18 cellular contexts compared by ENCODE assay signal in genomic region chr4:182855312-182855711, GRCh38.
DNase-seq lines count a peak whose midpoint lies in the region; ATAC-seq, FAIRE-seq and TF ChIP-seq lines count a peak whose summit lies in the region.
"Had no signal": no experiment of that assay in that cellular context is flagged by ENCODE, and none has a peak within 500 bp of the region (broad histone marks: within the 10 kb centered on the region; RNA-seq: fewer than 3 reads in every experiment).

No MANE protein-coding gene starts in this region.

- H3K23ac ChIP-seq in neuronal stem cell (ENCODE audit: low read depth, low read length, poor library complexity): no peak overlapping the region

- H3K9me3 ChIP-seq in HepG2 (ENCODE audit: low read length): peaks cover 16% of the 10 kb centered on the region
- H3K9me3 ChIP-seq in right lobe of liver: no peaks in the 10 kb centered on the region
- H3K9me3 ChIP-seq in neuronal stem cell (replicated peaks in 1 of 2; ENCODE audit: control insufficient read depth in 2 of 2, insufficient read depth in 1 of 2, low read depth in 1 of 2, low read length in 2 of 2): peaks cover 0 to 9% of the 10 kb centered on the region in 2 donors

- no peak overlapping the region for H4K8ac ChIP-seq in neuronal stem cell (ENCODE audit: low read depth, low read length)

- H2BK5ac ChIP-seq in neuronal stem cell (ENCODE audit: low read length): peak overlapping the region; percentile 39

- no peak overlapping the region for H3K9ac ChIP-seq in HepG2 (ENCODE audit: insufficient read depth, low read depth, low read length)
- peak overlapping the region; percentile 30 for H3K9ac ChIP-seq in neuronal stem cell (ENCODE audit: low read depth, low read length, poor library complexity)

- no peak overlapping the region for H2BK12ac ChIP-seq in neuronal stem cell (ENCODE audit: low read length)

- 26% methylated on average over 12 of the region's 12 CpGs for WGBS in HepG2 (ENCODE audit: low lambda C conversion rate)
- 74% methylated on average over 11 of the region's 12 CpGs for WGBS in right lobe of liver (ENCODE audit: insufficient coverage, low coverage, low lambda C conversion rate, missing lambda C conversion rate)
- no CpG with 5 or more reads among the region's 12 CpGs for WGBS in neuronal stem cell (ENCODE audit: extremely low coverage in 2 of 2, insufficient read length in 2 of 2, insufficient replicate concordance in 1 of 2), 2 donors

- CTCF ChIA-PET in HepG2 (lab: Yijun Ruan, JAX; ENCODE audit: low intra/inter-chr PET ratio, low total read pairs): no interaction called here

- no peak for TF ChIP-seq CTCF in HepG2 (CRISPR knock-in tag; IDR thresholded peaks at IDR 0.05)
- TF ChIP-seq CTCF in right lobe of liver (IDR thresholded peaks at IDR 0.05): no peak
- TF ChIP-seq CTCF in choroid plexus epithelial cell (conservative IDR thresholded peaks at IDR 0.05; ENCODE audit: low read depth, low read length): no peak

- no peak for TF ChIP-seq POLR2A in HepG2 (IDR thresholded peaks at IDR 0.05; ENCODE audit: insufficient read depth in 1 of 2, low read depth in 2 of 2, low read length in 2 of 2)
- TF ChIP-seq POLR2A in right lobe of liver (IDR thresholded peaks at IDR 0.05): no peak

- no peak overlapping the region for H2BK15ac ChIP-seq in neuronal stem cell (ENCODE audit: low read length)

- in situ Hi-C loops in HepG2 (cut with HindIII; ENCODE audit: extremely low pct_ligation_motif_present, low pct_unique_long_range_greater_than_20kb): no loop called here

- peak overlapping the region; percentile 91 for H3K4ac ChIP-seq in neuronal stem cell (ENCODE audit: low read length)

- H2AFZ ChIP-seq in HepG2 (ENCODE audit: low read length) (no peak overlapping the region), neuronal stem cell (ENCODE audit: low read length) (no peak overlapping the region)

- POLR2A ChIA-PET in HepG2 (lab: Yijun Ruan, JAX): interaction anchor here (1.2 to 1.5 kb wide), 2 partner anchors 26 to 43 kb away, joined by 4 read pairs; no protein-coding TSS in a partner anchor

- H3K4me2 ChIP-seq in HepG2 (ENCODE audit: low read depth, low read length): peak overlapping the region; percentile 37
- no peak overlapping the region for H3K4me2 ChIP-seq in neuronal stem cell (ENCODE audit: insufficient read depth, low read length, poor library complexity, severe bottlenecking)

- peak overlapping the region in 1 of 3 experiments; percentile 14; a peak in 1 of 6 replicates for H3K4me3 ChIP-seq in HepG2 (replicated peaks in 1 of 3; ENCODE audit: insufficient read depth in 1 of 3, low read depth in 2 of 3, low read length in 3 of 3)
- no peak overlapping the region for H3K4me3 ChIP-seq in right lobe of liver
- H3K4me3 ChIP-seq in choroid plexus epithelial cell (ENCODE audit: low read depth, low read length): no peak overlapping the region
- no peak overlapping the region for H3K4me3 ChIP-seq in neuronal stem cell (ENCODE audit: low read length in 2 of 2)

- no peaks in the 10 kb centered on the region for H3K4me1 Mint-ChIP-seq in T-helper 2 cell treated with Interferon-gamma antibody and Interleukin-4, amounts not matched to agents 5 μg/mL and 100 μg/mL, for 36 hours (ENCODE audit: low read depth)
- H3K4me1 Mint-ChIP-seq: CD4-positive, alpha-beta memory T cell had no signal

- peak overlapping the region; percentile 65 for H3K18ac ChIP-seq in neuronal stem cell (ENCODE audit: low read length)

- H4K20me1 ChIP-seq in HepG2 (ENCODE audit: insufficient read depth, low read length): no peaks in the 10 kb centered on the region

- no TSS peak for BruUV-seq in HepG2 (replicated peaks; lab: Mats Ljungman, UMichigan)

- no peak for FAIRE-seq in HepG2 (lab: Jason Lieb, UNC)
- FAIRE-seq: G401.6, GM12891 had no signal

- H3K27ac ChIP-seq in HepG2 (ENCODE audit: extremely low read length, insufficient read depth, low read length) (peak overlapping the region; percentile 23), right lobe of liver (no peak overlapping the region), neuronal stem cell (replicated peaks; ENCODE audit: low read length) (no peak overlapping the region)
- H3K27ac ChIP-seq: C4-2B, HL-60 had no signal

- no peaks in the 10 kb centered on the region for H3K36me3 ChIP-seq in HepG2 (replicated peaks in 1 of 2; ENCODE audit: control insufficient read depth in 1 of 2, insufficient read depth in 2 of 2, low read length in 2 of 2)
- no peaks in the 10 kb centered on the region for H3K36me3 ChIP-seq in right lobe of liver
- H3K36me3 ChIP-seq in neuronal stem cell (replicated peaks in 1 of 2; ENCODE audit: control insufficient read depth in 2 of 2, insufficient read depth in 2 of 2, low read length in 2 of 2): no peaks in the 10 kb centered on the region

- no peaks in the 10 kb centered on the region for H3K9me3 Mint-ChIP-seq in T-helper 2 cell treated with Interferon-gamma antibody and Interleukin-4, amounts not matched to agents 5 μg/mL and 100 μg/mL, for 36 hours

- H3K79me1 ChIP-seq in neuronal stem cell (ENCODE audit: low read depth, low read length): no peaks in the 10 kb centered on the region

- H3K4me3 Mint-ChIP-seq in T-helper 2 cell treated with Interferon-gamma antibody and Interleukin-4, amounts not matched to agents 5 μg/mL and 100 μg/mL, for 36 hours: no peak overlapping the region
- H3K4me3 Mint-ChIP-seq: CD4-positive, alpha-beta memory T cell had no signal

- TF ChIP-seq EP300 in HepG2 (IDR thresholded peaks at IDR 0.05; ENCODE audit: low read depth in 2 of 2, low read length in 2 of 2) (no peak), HepG2 (CRISPR knock-in tag; IDR thresholded peaks at IDR 0.05; ENCODE audit: borderline replicate concordance) (peak; percentile 23; the same call in 1 of the 2 replicates)

- no peak overlapping the region for H2BK120ac ChIP-seq in neuronal stem cell (ENCODE audit: low read depth, low read length)

- intact Hi-C loops in HepG2 (cut with micrococcal nuclease; ENCODE audit: unreplicated experiment) (no loop called here), right lobe of liver (cut with DNase I) (no loop called here)

- H3K36me3 Mint-ChIP-seq in T-helper 2 cell treated with Interferon-gamma antibody and Interleukin-4, amounts not matched to agents 5 μg/mL and 100 μg/mL, for 36 hours (ENCODE audit: low read depth): no peaks in the 10 kb centered on the region

- H3K27me3 Mint-ChIP-seq in T-helper 2 cell treated with Interferon-gamma antibody and Interleukin-4, amounts not matched to agents 5 μg/mL and 100 μg/mL, for 36 hours (ENCODE audit: low read depth): no peaks in the 10 kb centered on the region
- H3K27me3 Mint-ChIP-seq: CD4-positive, alpha-beta memory T cell had no signal

- peak overlapping the region; percentile 65 for H3K14ac ChIP-seq in neuronal stem cell (ENCODE audit: low read length)

- no peak overlapping the region for H3K27ac Mint-ChIP-seq in T-helper 2 cell treated with Interferon-gamma antibody and Interleukin-4, amounts not matched to agents 5 μg/mL and 100 μg/mL, for 36 hours
- H3K27ac Mint-ChIP-seq: CD4-positive, alpha-beta memory T cell had no signal

- peak overlapping the region; percentile 1 for H2AK5ac ChIP-seq in neuronal stem cell (ENCODE audit: low read depth, low read length)

- DNase-seq in HepG2 (ENCODE audit: low spot score) (peak; percentile 67), right lobe of liver (no peak), choroid plexus epithelial cell (ENCODE audit: low read depth) (peak; percentile 85), neuronal stem cell (ENCODE audit: low spot score) (no peak), NCI-H82 treated with DMSO at 0.1 percent for 48 hours (lab: John Stamatoyannopoulos, UW; ENCODE audit: unreplicated experiment) (no peak), AG08395 (ENCODE audit: low spot score) (no peak)
- no peak for DNase-seq in T-helper 2 cell treated with Interferon-gamma antibody and Interleukin-4, amounts not matched to agents 5 μg/mL and 100 μg/mL, for 36 hours (ENCODE audit: low spot score)
- DNase-seq: 8988T; CD4-positive, alpha-beta memory T cell; DMS79 treated with DMSO at 0.1 percent for 48 hours; EL; GOT3; IMR-90 had no signal

- no peaks in the 10 kb centered on the region for H3K79me2 ChIP-seq in HepG2 (ENCODE audit: insufficient read depth, low read length)

- H3K27me3 ChIP-seq in HepG2 (ENCODE audit: control insufficient read depth in 1 of 2, insufficient read depth in 2 of 2, low read length in 2 of 2) (no peaks in the 10 kb centered on the region), right lobe of liver (no peaks in the 10 kb centered on the region), neuronal stem cell (ENCODE audit: control insufficient read depth in 3 of 3, insufficient read depth in 3 of 3, low read depth in 1 of 3, low read length in 3 of 3) (no peaks in the 10 kb centered on the region)

- peaks cover 23% of the 10 kb centered on the region for H3K4me1 ChIP-seq in HepG2 (ENCODE audit: insufficient read depth, low read length)
- H3K4me1 ChIP-seq in right lobe of liver: no peaks in the 10 kb centered on the region
- peaks cover 0 to 3% of the 10 kb centered on the region in 2 donors for H3K4me1 ChIP-seq in neuronal stem cell (ENCODE audit: control insufficient read depth in 2 of 2, insufficient read depth in 1 of 2, low read depth in 1 of 2, low read length in 2 of 2)

- TF ChIP-seq RAD21 in HepG2 (CRISPR knock-in tag; IDR thresholded peaks at IDR 0.05): no peak

- H4K91ac ChIP-seq in neuronal stem cell (ENCODE audit: low read depth, low read length, poor library complexity): peak overlapping the region; percentile 34

- ATAC-seq in HepG2: peak; percentile 96
- no peak for ATAC-seq in right lobe of liver
- ATAC-seq: HCT116 had no signal

TF ChIP-seq in HepG2, 621 proteins besides CTCF, POLR2A, EP300 and RAD21 (continues in another document):
- TF ChIP-seq ATF3 (CRISPR knock-in tag; IDR thresholded peaks at IDR 0.05): no peak
- TF ChIP-seq RNF219 (CRISPR knock-in tag; IDR thresholded peaks at IDR 0.05): no peak
- no peak for TF ChIP-seq CCAR2 (optimal IDR thresholded peaks at IDR 0.05; ENCODE audit: low read depth, low read length)

Comparison
In these comparisons a context has a peak if more than half of its experiments do, and no peak if none do; other contexts are left out.
1. DNase-seq: peak in HepG2 (single experiment) and choroid plexus epithelial cell (single experiment); none in right lobe of liver (0 of 3), neuronal stem cell (single experiment), NCI-H82 treated with DMSO at 0.1 percent for 48 hours (single experiment), AG08395 (single experiment) and T-helper 2 cell treated with Interferon-gamma antibody and Interleukin-4, amounts not matched to agents 5 μg/mL and 100 μg/mL, for 36 hours (single experiment).